ENCODE assay signal across 8 cellular contexts in the genomic region with DNA sequence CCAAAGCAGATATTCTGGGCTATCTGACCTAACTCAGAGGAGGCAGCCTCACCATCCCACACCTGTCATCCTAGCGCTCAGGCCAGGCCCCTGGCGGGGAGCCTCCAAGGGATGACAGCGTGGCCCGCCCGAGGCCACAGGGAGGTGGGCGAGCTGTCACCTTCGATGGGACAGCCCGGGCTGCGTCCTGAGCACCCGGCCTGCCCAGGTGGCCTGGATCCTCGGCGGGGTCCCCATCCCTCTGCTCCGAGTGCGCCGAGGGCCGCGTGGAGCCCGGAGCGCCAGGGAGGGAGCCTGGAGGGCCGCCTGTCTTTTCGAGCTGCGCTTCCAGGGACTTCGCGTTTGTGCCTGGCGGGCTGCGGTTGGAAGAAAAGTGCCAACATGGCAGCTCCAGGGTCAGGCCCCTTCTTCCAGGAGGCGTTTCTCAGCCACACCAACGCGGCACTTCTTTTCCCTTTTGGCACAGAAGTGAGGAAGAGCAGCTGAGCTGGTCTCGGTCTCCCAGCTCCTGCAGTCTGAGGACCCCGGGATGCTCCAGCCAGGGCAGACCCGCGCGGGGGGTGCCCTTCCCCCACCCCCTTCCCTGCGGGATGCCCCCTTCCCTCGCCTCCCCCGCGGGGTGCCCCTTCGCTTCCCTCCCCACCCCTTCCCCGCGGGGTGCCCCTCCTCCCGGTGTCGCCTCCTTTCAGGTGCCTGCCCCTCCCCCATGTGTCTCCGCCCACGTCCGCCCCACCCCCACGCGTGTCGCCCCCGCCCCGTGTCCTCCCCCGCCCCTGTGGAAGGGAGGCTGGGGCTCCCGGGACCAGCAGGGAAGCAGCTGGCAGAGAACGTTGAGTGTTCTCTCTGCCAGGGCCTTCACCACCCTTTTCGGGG. TPM values are rescaled to one million over a fixed set of nuclear protein-coding genes. Genes with fewer than 3 reads are reported as not detected.
DNase-seq lines count a peak whose midpoint lies in the region; ATAC-seq and TF ChIP-seq lines count a peak whose summit lies in the region.

No MANE protein-coding gene starts in this region.

- peaks cover 11% of the 10 kb centered on the region for H3K27me3 ChIP-seq in endodermal cell (ENCODE audit: control insufficient read depth, insufficient read depth, low read length, poor library complexity, severe bottlenecking)
- no peaks in the 10 kb centered on the region for H3K27me3 ChIP-seq in mucosa of rectum (ENCODE audit: control insufficient read depth in 2 of 2, insufficient read depth in 2 of 2, low read length in 2 of 2)
- no peaks in the 10 kb centered on the region for H3K27me3 ChIP-seq in thymus (ENCODE audit: control insufficient read depth, insufficient read depth)

- H3K27me3 Mint-ChIP-seq in endodermal cell (ENCODE audit: insufficient read depth) = peaks cover 9% of the 10 kb centered on the region

- H3K36me3 ChIP-seq in endodermal cell (ENCODE audit: control insufficient read depth, insufficient read depth, low read length) (no peaks in the 10 kb centered on the region), mucosa of rectum (ENCODE audit: control insufficient read depth in 2 of 2, insufficient read depth in 2 of 2, low read length in 2 of 2) (no peaks in the 10 kb centered on the region), thymus (ENCODE audit: control insufficient read depth, insufficient read depth) (no peaks in the 10 kb centered on the region)

- H3K9me3 Mint-ChIP-seq in endodermal cell = no peaks in the 10 kb centered on the region

- H3K4me3 Mint-ChIP-seq in endodermal cell = peak overlapping the region; percentile 63

- no peaks in the 10 kb centered on the region for H3K36me3 Mint-ChIP-seq in endodermal cell (ENCODE audit: low read depth)

- H3K4me1 Mint-ChIP-seq in endodermal cell = peaks cover 7% of the 10 kb centered on the region

- H3K9ac ChIP-seq in endodermal cell (ENCODE audit: extremely low read depth, low read length, poor library complexity, severe bottlenecking) (no peak overlapping the region), mucosa of rectum (ENCODE audit: low read depth in 1 of 2, low read length in 2 of 2) (peak overlapping the region; percentile 72 to 81)

- DNase-seq in NCI-H1105 treated with DMSO at 0.1 percent for 48 hours (lab: John Stamatoyannopoulos, UW) = peak; percentile 8
- DNase-seq in NCI-H1105 (lab: John Stamatoyannopoulos, UW) = no peak
- peak; percentile 29 to 35 for DNase-seq in activated CD4-positive, alpha-beta T cell treated with anti-CD3 and anti-CD28 coated beads, Interleukin-2, amount 50 U/mL, for 4 hours
- peak; percentile 90 for DNase-seq in endodermal cell

- ATAC-seq in HG03432 (IDR thresholded peaks at IDR 0.05; ENCODE audit: unreplicated experiment) (peak; percentile 58), HG02571 (IDR thresholded peaks at IDR 0.05; ENCODE audit: unreplicated experiment) (no peak)

- no peak overlapping the region for H3K27ac Mint-ChIP-seq in endodermal cell

- H3K9me3 ChIP-seq in endodermal cell (ENCODE audit: control insufficient read depth, low read length) = no peaks in the 10 kb centered on the region
- no peaks in the 10 kb centered on the region for H3K9me3 ChIP-seq in mucosa of rectum (ENCODE audit: control insufficient read depth in 2 of 2, low read length in 2 of 2)
- no peaks in the 10 kb centered on the region for H3K9me3 ChIP-seq in thymus (ENCODE audit: control insufficient read depth)

- WGBS in endodermal cell (ENCODE audit: insufficient coverage in 1 of 2, insufficient read length in 1 of 2), 2 experiments = 11 to 12% methylated on average over 21 to 45 of the region's 55 CpGs
- 5% methylated on average over 55 of the region's 55 CpGs for WGBS in thymus

- TF ChIP-seq CTCF in endodermal cell (conservative IDR thresholded peaks at IDR 0.05) = peak; percentile 78

- H3K4me3 ChIP-seq in endodermal cell (ENCODE audit: low read length) (peak overlapping the region; percentile 77), mucosa of rectum (ENCODE audit: low read length in 2 of 2) (peak overlapping the region; percentile 76 to 82), thymus (ENCODE audit: low read length) (peak overlapping the region; percentile 48)

- no peak overlapping the region for H3K27ac ChIP-seq in endodermal cell (ENCODE audit: low read depth, low read length)
- H3K27ac ChIP-seq in mucosa of rectum (ENCODE audit: low read depth in 2 of 2, low read length in 2 of 2) = peak overlapping the region; percentile 87 to 89
- H3K27ac ChIP-seq in thymus (ENCODE audit: low read depth) = peak overlapping the region; percentile 19

- H3K4me1 ChIP-seq in endodermal cell (ENCODE audit: control insufficient read depth, insufficient read depth, low read length) = no peaks in the 10 kb centered on the region
- H3K4me1 ChIP-seq in mucosa of rectum (ENCODE audit: control insufficient read depth in 2 of 2, insufficient read depth in 2 of 2, low read length in 2 of 2) = peaks cover 16 to 19% of the 10 kb centered on the region in 2 donors
- H3K4me1 ChIP-seq in thymus (ENCODE audit: control insufficient read depth, insufficient read depth, low read length) = peaks cover 8% of the 10 kb centered on the region

RNA-seq across cellular contexts. Expression of gene GJA3, which starts 42.3 kb away (rescaled TPM):
- total RNA-seq in endodermal cell = under 1 TPM; 0.07 to 0.09 TPM
- not detected for polyA plus RNA-seq in endodermal cell (2013, experiment 1 of 2)
- polyA plus RNA-seq in endodermal cell (2013, experiment 2 of 2) = 0.08 TPM
- polyA plus RNA-seq in thymus = 0.14 TPM
